Comparison of ENCODE assay signal across 12 cellular contexts in the genomic region with DNA sequence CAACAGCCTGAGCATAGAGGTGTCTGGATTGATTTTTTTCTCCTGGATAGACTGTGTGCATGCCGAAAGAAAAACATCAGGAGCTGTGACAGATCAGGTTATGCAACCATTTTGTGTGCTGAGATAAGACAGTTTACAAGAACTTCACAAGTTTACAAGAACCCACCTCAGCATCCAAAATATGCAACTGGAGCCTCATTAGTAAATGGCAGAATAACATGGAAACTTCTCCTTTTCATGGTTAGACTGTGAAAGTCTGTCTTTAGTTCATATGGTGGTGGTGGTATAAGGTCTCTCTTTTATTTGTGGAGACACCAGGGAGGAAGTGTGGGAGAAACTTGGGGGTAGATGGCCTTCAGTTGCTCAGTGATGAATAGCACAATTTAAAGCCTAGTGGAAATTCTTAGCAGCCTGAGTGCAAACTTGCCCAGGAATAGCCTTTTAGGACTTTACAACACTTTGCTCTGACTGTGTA. TPM values are rescaled to one million over a fixed set of nuclear protein-coding genes. Genes with fewer than 3 reads are reported as not detected.
DNase-seq lines count a peak whose midpoint lies in the region; ATAC-seq, FAIRE-seq and TF ChIP-seq lines count a peak whose summit lies in the region.
"Had no signal": no experiment of that assay in that cellular context is flagged by ENCODE, and none has a peak within 500 bp of the region (broad histone marks: within the 10 kb centered on the region; RNA-seq: fewer than 3 reads in every experiment).

No MANE protein-coding gene starts in this region.

- no peak for ATAC-seq in GM18498 (IDR thresholded peaks at IDR 0.05; ENCODE audit: unreplicated experiment)
- ATAC-seq: gastrocnemius medialis had no signal

- H3K36me3 ChIP-seq in fibroblast of lung (ENCODE audit: control insufficient read depth, insufficient read depth, low read length) (no peaks in the 10 kb centered on the region), sigmoid colon (peaks cover 0 to 5% (median 0%) of the 10 kb centered on the region in 4 donors)
- H3K36me3 ChIP-seq: gastrocnemius medialis had no signal

- H3K27ac ChIP-seq in fibroblast of lung (ENCODE audit: insufficient read depth, low read length) (no peak overlapping the region), sigmoid colon (peak overlapping the region; percentile 41 to 69 (median 54))
- H3K27ac ChIP-seq: gastrocnemius medialis had no signal

- intact Hi-C loops in sigmoid colon (cut with DNase I) = no loop called here

- H3K9me3 ChIP-seq in fibroblast of lung (ENCODE audit: control insufficient read depth, insufficient read depth, low read depth, low read length) (no peaks in the 10 kb centered on the region), sigmoid colon (no peaks in the 10 kb centered on the region)
- H3K9me3 ChIP-seq: gastrocnemius medialis had no signal

- TF ChIP-seq CTCF in fibroblast of lung (conservative IDR thresholded peaks at IDR 0.05 in 1 of 2, IDR thresholded peaks at IDR 0.05 in 1 of 2; ENCODE audit: low read depth in 1 of 2, low read length in 2 of 2) (no peak), sigmoid colon (IDR thresholded peaks at IDR 0.05) (no peak), HFFc6 (IDR thresholded peaks at IDR 0.05) (no peak)

- peak; percentile 74 for FAIRE-seq in GM19239 (lab: Jason Lieb, UNC)

- H3K27me3 Mint-ChIP-seq in HFFc6 (ENCODE audit: insufficient read depth) = no peaks in the 10 kb centered on the region; the same call in none of the 2 replicates

- peaks cover 30% of the 10 kb centered on the region for H3K4me1 Mint-ChIP-seq in HFFc6 (ENCODE audit: low read depth)

- DNase-seq in GM19239 (ENCODE audit: insufficient read length, low spot score) = no peak
- DNase-seq in OCI-M1 (lab: John Stamatoyannopoulos, UW) = peak; percentile 48
- peak; percentile 11 to 40 for DNase-seq in fibroblast of lung (ENCODE audit: low read depth in 2 of 2)
- no peak for DNase-seq in sigmoid colon
- DNase-seq in HFFc6 = no peak
- DNase-seq in activated naive CD4-positive, alpha-beta T cell treated with anti-CD3 and anti-CD28 coated beads, Interleukin-2, amount 50 U/mL, for 16 hours = no peak
- DNase-seq in NCI-H748 treated with DMSO at 0.1 percent for 48 hours (lab: John Stamatoyannopoulos, UW) = no peak
- DNase-seq: central memory CD4-positive, alpha-beta T cell; NCI-H345; T-helper 1 cell had no signal

- TF ChIP-seq POLR2A in sigmoid colon (IDR thresholded peaks at IDR 0.05) = no peak

- no peaks in the 10 kb centered on the region for H3K9me3 Mint-ChIP-seq in HFFc6

- H3K4me2 ChIP-seq in fibroblast of lung (ENCODE audit: extremely low read depth, insufficient read depth, low read length) = no peak overlapping the region

- no peak overlapping the region for H3K4me3 Mint-ChIP-seq in HFFc6

- no peak overlapping the region for H2AFZ ChIP-seq in fibroblast of lung (ENCODE audit: low read length)

- H3K27me3 ChIP-seq in fibroblast of lung (ENCODE audit: control insufficient read depth, insufficient read depth, low read length) = no peaks in the 10 kb centered on the region
- H3K27me3 ChIP-seq in sigmoid colon = no peaks in the 10 kb centered on the region
- H3K27me3 ChIP-seq: gastrocnemius medialis had no signal

- peaks cover 10% of the 10 kb centered on the region for H3K36me3 Mint-ChIP-seq in HFFc6 (ENCODE audit: low read depth)

- no peak overlapping the region for H3K9ac ChIP-seq in fibroblast of lung (ENCODE audit: insufficient read depth, low read length)

- peaks cover 2% of the 10 kb centered on the region for H3K4me1 ChIP-seq in fibroblast of lung (ENCODE audit: control insufficient read depth, extremely low read depth, insufficient read depth, low read length)
- H3K4me1 ChIP-seq in sigmoid colon = peaks cover 4 to 67% (median 56%) of the 10 kb centered on the region in 4 donors

- H3K27ac Mint-ChIP-seq in HFFc6 = no peak overlapping the region

- H3K4me3 ChIP-seq in fibroblast of lung (replicated peaks in 1 of 4; ENCODE audit: control extremely low read depth in 1 of 4, insufficient read depth in 1 of 4, low read depth in 3 of 4, low read length in 4 of 4) (no peak overlapping the region), sigmoid colon (no peak overlapping the region)
- H3K4me3 ChIP-seq: gastrocnemius medialis had no signal

- 54 to 80% methylated on average over 1 of the region's 1 CpG for WGBS in sigmoid colon, 2 donors

- peaks cover 4% of the 10 kb centered on the region for H3K79me2 ChIP-seq in fibroblast of lung (ENCODE audit: control insufficient read depth, insufficient read depth, low read length)

- H4K20me1 ChIP-seq in fibroblast of lung (ENCODE audit: control insufficient read depth, extremely low read depth, insufficient read depth, low read length) = no peaks in the 10 kb centered on the region

- no peak for TF ChIP-seq EP300 in sigmoid colon (IDR thresholded peaks at IDR 0.05)

RNA-seq across cellular contexts. Expression of a gene that starts 3.7 kb away (rescaled TPM):
- total RNA-seq in fibroblast of lung (11.3 and 14.7 TPM in 2 replicates), sigmoid colon (10 to 100 TPM; 29.6 to 35.2 (median 31.0) TPM)
- polyA plus RNA-seq in fibroblast of lung (10.8 and 13.1 TPM in 2 replicates), sigmoid colon (10 to 100 TPM in 1 of 3 donors, 1 to 10 TPM in 2; 4.8 to 13.5 (median 5.5) TPM)
- polyA plus RNA-seq in fibroblast of lung (2012) = 10.0 and 13.0 TPM in 2 replicates
- polyA minus RNA-seq in fibroblast of lung (ENCODE audit: low replicate concordance) = 20.6 and 154 TPM in 2 replicates
- total RNA-seq in HFFc6 (2021; fragmentation: NEBNext Ultra II Directional; extraction: Animal tissue kit (Norgen Biotek cat#: 25700)) = 10 to 100 TPM; 19.7 to 22.1 (median 20.4) TPM

Comparison
In these comparisons a context has a peak if more than half of its experiments do, and no peak if none do; other contexts are left out.
1. DNase-seq: peak in OCI-M1 (single experiment) and fibroblast of lung (2 of 2); none in GM19239 (single experiment), sigmoid colon (single experiment), HFFc6 (single experiment), activated naive CD4-positive, alpha-beta T cell treated with anti-CD3 and anti-CD28 coated beads, Interleukin-2, amount 50 U/mL, for 16 hours (single experiment) and NCI-H748 treated with DMSO at 0.1 percent for 48 hours (single experiment).